In genomic region chr17:16106161-16106891, GRCh38 we compare ENCODE assay signal across 11 cellular contexts.
DNase-seq lines count a peak whose midpoint lies in the region; ATAC-seq, FAIRE-seq and TF ChIP-seq lines count a peak whose summit lies in the region.
"Had no signal": no experiment of that assay in that cellular context is flagged by ENCODE, and none has a peak within 500 bp of the region (broad histone marks: within the 10 kb centered on the region; RNA-seq: fewer than 3 reads in every experiment).

No MANE protein-coding gene starts in this region.

- no peak overlapping the region for H3K27ac ChIP-seq in A549
- H3K27ac ChIP-seq in dorsolateral prefrontal cortex, result peak overlapping the region; percentile 33 to 96 (median 88)
- H3K27ac ChIP-seq: WERI-Rb-1 had no signal

- intact Hi-C loops in dorsolateral prefrontal cortex (cut with DNase I) (no loop called here), Calu3 (cut with micrococcal nuclease; ENCODE audit: unreplicated experiment) (no loop called here)

- H3K27me3 Mint-ChIP-seq in Calu3 (ENCODE audit: unreplicated experiment), result no peaks in the 10 kb centered on the region
- H3K27me3 Mint-ChIP-seq: activated naive CD8-positive, alpha-beta T cell treated with anti-CD3 and anti-CD28 coated beads, Interleukin-2, amount 50 U/mL, for 24 hours had no signal

- no TSS peak for BruUV-seq in Calu3 (replicated peaks; lab: Mats Ljungman, UMichigan)

- no peak overlapping the region for H3K27ac Mint-ChIP-seq in Calu3 (ENCODE audit: unreplicated experiment)
- H3K27ac Mint-ChIP-seq: activated naive CD8-positive, alpha-beta T cell treated with anti-CD3 and anti-CD28 coated beads, Interleukin-2, amount 50 U/mL, for 24 hours had no signal

- CTCF ChIA-PET in A549 (lab: Yijun Ruan, JAX), result interaction anchor here (1.2 to 1.6 kb wide), 2 partner anchors 13 to 14 kb away, joined by 3 read pairs; no protein-coding TSS in a partner anchor
- CTCF ChIA-PET in Calu3 (lab: Charles Lee), result no interaction called here

- no peaks in the 10 kb centered on the region for H3K9me3 Mint-ChIP-seq in Calu3 (ENCODE audit: low read depth, unreplicated experiment)
- H3K9me3 Mint-ChIP-seq: activated naive CD8-positive, alpha-beta T cell treated with anti-CD3 and anti-CD28 coated beads, Interleukin-2, amount 50 U/mL, for 24 hours; CD8-positive, alpha-beta memory T cell had no signal

- TF ChIP-seq CTCF in A549 (IDR thresholded peaks at IDR 0.05) (no peak), dorsolateral prefrontal cortex (IDR thresholded peaks at IDR 0.05 in 54 of 56, conservative IDR thresholded peaks at IDR 0.05 in 2 of 56; ENCODE audit: low read depth in 1 of 56, partially characterized antibody in 56 of 56) (no peak), Calu3 (IDR thresholded peaks at IDR 0.05; ENCODE audit: unreplicated experiment) (no peak)

- H3K9me3 ChIP-seq in A549, result no peaks in the 10 kb centered on the region

- TF ChIP-seq POLR2A in A549 (IDR thresholded peaks at IDR 0.05; ENCODE audit: low read length), result no peak

- ATAC-seq in A549 (no peak), HG02678 (IDR thresholded peaks at IDR 0.05; ENCODE audit: unreplicated experiment) (no peak)
- ATAC-seq: activated naive CD8-positive, alpha-beta T cell treated with anti-CD3 and anti-CD28 coated beads, Interleukin-2, amount 50 U/mL, for 24 hours had no signal

- 98% methylated on average over 1 of the region's 1 CpG for WGBS in A549 (ENCODE audit: missing lambda C conversion rate)

- no peak overlapping the region for H3K4me3 ChIP-seq in A549
- H3K4me3 ChIP-seq in dorsolateral prefrontal cortex, result peak overlapping the region in 6 of 59 donors; percentile 7 to 37 (median 14)

- H3K27me3 ChIP-seq in dorsolateral prefrontal cortex, result no peaks in the 10 kb centered on the region

- no peak for TF ChIP-seq RAD21 in A549 (conservative IDR thresholded peaks at IDR 0.05 in 1 of 2, IDR thresholded peaks at IDR 0.05 in 1 of 2)

- FAIRE-seq in A549 (lab: Jason Lieb, UNC), result peak; percentile 39

- H3K4me3 Mint-ChIP-seq in Calu3 (ENCODE audit: low read depth, unreplicated experiment), result no peak overlapping the region
- H3K4me3 Mint-ChIP-seq: activated naive CD8-positive, alpha-beta T cell treated with anti-CD3 and anti-CD28 coated beads, Interleukin-2, amount 50 U/mL, for 24 hours; CD8-positive, alpha-beta memory T cell had no signal

- no peak for TF ChIP-seq EP300 in A549 (IDR thresholded peaks at IDR 0.05)

- H3K4me1 Mint-ChIP-seq in Calu3 (ENCODE audit: low read depth, unreplicated experiment), result no peaks in the 10 kb centered on the region
- H3K4me1 Mint-ChIP-seq: activated naive CD8-positive, alpha-beta T cell treated with anti-CD3 and anti-CD28 coated beads, Interleukin-2, amount 50 U/mL, for 24 hours had no signal

- POLR2A ChIA-PET in A549 (lab: Yijun Ruan, JAX), result no interaction called here

- peaks cover 29% of the 10 kb centered on the region for H3K36me3 Mint-ChIP-seq in Calu3 (ENCODE audit: insufficient read depth, unreplicated experiment)

- H3K4me1 ChIP-seq in A549, result peaks cover 5% of the 10 kb centered on the region; the same call in 1 of the 3 replicates

- no peak overlapping the region for H3K4me2 ChIP-seq in A549

- DNase-seq in A549 (ENCODE audit: low read depth in 1 of 2, low spot score in 1 of 2), result no peak
- DNase-seq in NAMALWA (ENCODE audit: low spot score), result peak; percentile 3
- peak in 2 of 10 donors; percentile 45 to 50 for DNase-seq in dorsolateral prefrontal cortex
- peak; percentile 74 for DNase-seq in medulla oblongata (ENCODE audit: extremely low spot score)
- DNase-seq in NCI-H526 treated with DMSO at 0.1 percent for 48 hours (lab: John Stamatoyannopoulos, UW), result no peak
- DNase-seq in Calu3, result no peak
- no peak for DNase-seq in stimulated activated CD4-positive, alpha-beta T cell treated with anti-CD3 and anti-CD28 coated beads, Interleukin-4, amount 100 ng/mL, for 4 hours
- DNase-seq: activated naive CD8-positive, alpha-beta T cell treated with anti-CD3 and anti-CD28 coated beads, Interleukin-2, amount 50 U/mL, for 24 hours; CD8-positive, alpha-beta memory T cell; WERI-Rb-1 had no signal

TF ChIP-seq in A549, 52 proteins besides CTCF, POLR2A, EP300 and RAD21:
- TF ChIP-seq RARB (CRISPR knock-in tag; IDR thresholded peaks at IDR 0.05), result no peak
- TF ChIP-seq NPAS2 (CRISPR knock-in tag; IDR thresholded peaks at IDR 0.05; ENCODE audit: borderline replicate concordance), result no peak
- no peak for TF ChIP-seq ELK1 (IDR thresholded peaks at IDR 0.05; ENCODE audit: low read depth, low read length)
- no peak for TF ChIP-seq JUN (IDR thresholded peaks at IDR 0.05)
TF ChIP-seq in A549: peak in this region for 0.

Comparison
In these comparisons a context has a peak if more than half of its experiments do, and no peak if none do; other contexts are left out.
1. DNase-seq: peak in NAMALWA (single experiment) and medulla oblongata (single experiment); none in A549 (0 of 2), NCI-H526 treated with DMSO at 0.1 percent for 48 hours (single experiment), Calu3 (single experiment) and stimulated activated CD4-positive, alpha-beta T cell treated with anti-CD3 and anti-CD28 coated beads, Interleukin-4, amount 100 ng/mL, for 4 hours (0 of 2).
2. H3K27ac ChIP-seq: peak in dorsolateral prefrontal cortex (59 of 59); none in A549 (0 of 2).